8 cellular contexts compared by ENCODE assay signal in genomic region chr17:15262291-15263205, GRCh38. TPM values are rescaled to one million over a fixed set of nuclear protein-coding genes. Genes with fewer than 3 reads are reported as not detected.
DNase-seq lines count a peak whose midpoint lies in the region; ATAC-seq, FAIRE-seq and TF ChIP-seq lines count a peak whose summit lies in the region.

No MANE protein-coding gene starts in this region.

- H3K27ac Mint-ChIP-seq in stimulated activated naive B cell treated with anti-CD40 and anti-IgM and Interleukin-4, amounts not matched to agents 10 μg/mL and 1 μg/mL and 100 μg/mL, for 72 hours, result no peak overlapping the region

- peaks cover 72 to 83% of the 10 kb centered on the region in 2 donors for H3K27me3 Mint-ChIP-seq in stimulated activated naive B cell treated with anti-CD40 and anti-IgM and Interleukin-4, amounts not matched to agents 10 μg/mL and 1 μg/mL and 100 μg/mL, for 72 hours

- no peak for TF ChIP-seq CTCF in D721Med (IDR thresholded peaks at IDR 0.05; ENCODE audit: insufficient read depth, missing control alignments)

- peak overlapping the region; percentile 57 to 65 for H3K4me3 Mint-ChIP-seq in stimulated activated naive B cell treated with anti-CD40 and anti-IgM and Interleukin-4, amounts not matched to agents 10 μg/mL and 1 μg/mL and 100 μg/mL, for 72 hours

- no peaks in the 10 kb centered on the region for H3K36me3 Mint-ChIP-seq in stimulated activated naive B cell treated with anti-CD40 and anti-IgM and Interleukin-4, amounts not matched to agents 10 μg/mL and 1 μg/mL and 100 μg/mL, for 72 hours

- peak; percentile 44 for DNase-seq in D721Med (ENCODE audit: insufficient read length, low spot score)
- DNase-seq in NCI-H460 (ENCODE audit: extremely low read depth, low read depth), result peak; percentile 90
- peak; percentile 82 for DNase-seq in dedifferentiated amniotic fluid mesenchymal stem cell (ENCODE audit: extremely low spot score)
- peak; percentile 26 for DNase-seq in kidney glomerular epithelial cell (lab: John Stamatoyannopoulos, UW)
- no peak for DNase-seq in stimulated activated naive B cell treated with anti-CD40 and anti-IgM and Interleukin-4, amounts not matched to agents 10 μg/mL and 1 μg/mL and 100 μg/mL, for 72 hours
- no peak for DNase-seq in NCI-H146 treated with DMSO at 0.1 percent for 48 hours (lab: John Stamatoyannopoulos, UW; ENCODE audit: unreplicated experiment)
- no peak for DNase-seq in GM19238 (ENCODE audit: insufficient read length, low spot score)

- FAIRE-seq in D721Med (lab: Jason Lieb, UNC), result no peak

- peak in 1 of 2 donors; percentile 44 for ATAC-seq in stimulated activated naive B cell treated with anti-CD40 and anti-IgM and Interleukin-4, amounts not matched to agents 10 μg/mL and 1 μg/mL and 100 μg/mL, for 72 hours (replicated peaks)
- ATAC-seq in GM21515 (IDR thresholded peaks at IDR 0.05; ENCODE audit: unreplicated experiment), result no peak

- H3K9me3 Mint-ChIP-seq in stimulated activated naive B cell treated with anti-CD40 and anti-IgM and Interleukin-4, amounts not matched to agents 10 μg/mL and 1 μg/mL and 100 μg/mL, for 72 hours, result no peaks in the 10 kb centered on the region

- H3K4me1 Mint-ChIP-seq in stimulated activated naive B cell treated with anti-CD40 and anti-IgM and Interleukin-4, amounts not matched to agents 10 μg/mL and 1 μg/mL and 100 μg/mL, for 72 hours, result peaks cover 5 to 26% of the 10 kb centered on the region in 2 donors

RNA-seq across cellular contexts. Expression of gene PMP22, which starts 2.6 kb away (rescaled TPM):
- total RNA-seq in NCI-H460 (2014; rRNA removed; shearing (Covaris generic)), result 50.8 and 56.1 TPM in 2 replicates
- polyA plus RNA-seq in NCI-H460 (2014; cell fraction: nucleus; rRNA removed), result 27.6 and 32.1 TPM in 2 replicates

Comparison
In these comparisons a context has a peak if more than half of its experiments do, and no peak if none do; other contexts are left out.
1. DNase-seq: peak in D721Med (single experiment), NCI-H460 (single experiment), dedifferentiated amniotic fluid mesenchymal stem cell (single experiment) and kidney glomerular epithelial cell (single experiment); none in stimulated activated naive B cell treated with anti-CD40 and anti-IgM and Interleukin-4, amounts not matched to agents 10 μg/mL and 1 μg/mL and 100 μg/mL, for 72 hours (single experiment), NCI-H146 treated with DMSO at 0.1 percent for 48 hours (single experiment) and GM19238 (single experiment).